Comparison of ENCODE assay signal across 29 cellular contexts in genomic region chrX:92351531-92351930, GRCh38.
"Had no signal": no experiment of that assay in that cellular context is flagged by ENCODE, and none has a peak within 500 bp of the region (broad histone marks: within the 10 kb centered on the region; RNA-seq: fewer than 3 reads in every experiment).

No MANE protein-coding gene starts in this region.

- H3K4me1 Mint-ChIP-seq: nephron progenitor cell; neural crest cell; stimulated activated effector memory CD8-positive, alpha-beta T cell treated with anti-CD3 and anti-CD28 coated beads, Interleukin-12 subunit alpha, Interleukin-12 subunit beta, amount 100 ng/mL, for 72 hours; stimulated activated naive B cell treated with anti-CD40 and anti-IgM and Interleukin-4, amounts not matched to agents 10 μg/mL and 1 μg/mL and 100 μg/mL, for 72 hours had no signal

- H3K27me3 ChIP-seq: neutrophil, right lobe of liver, sigmoid colon, stomach, thyroid gland, tibial nerve, upper lobe of left lung, vagina had no signal

- H3K79me2 ChIP-seq: parathyroid adenoma had no signal

- H3K9me3 Mint-ChIP-seq: natural killer cell treated with Interleukin-12 subunit alpha and Interleukin-12 subunit beta and Interleukin-15 and Interleukin-18, amount 100 ng/mL, for 72 hours; nephron progenitor cell; neural crest cell; stimulated activated effector memory CD8-positive, alpha-beta T cell treated with anti-CD3 and anti-CD28 coated beads, Interleukin-12 subunit alpha, Interleukin-12 subunit beta, amount 100 ng/mL, for 72 hours; stimulated activated naive B cell treated with anti-CD40 and anti-IgM and Interleukin-4, amounts not matched to agents 10 μg/mL and 1 μg/mL and 100 μg/mL, for 72 hours; stimulated activated naive CD8-positive, alpha-beta T cell treated with anti-CD3 and anti-CD28 coated beads, Interleukin-15, Interleukin-2, amounts not matched to agents 100 ng/mL and 50 ng/mL, for 24 hours had no signal

- H2AFZ ChIP-seq: parathyroid adenoma had no signal

- H3K9ac ChIP-seq: parathyroid adenoma had no signal

- H3K27me3 Mint-ChIP-seq: natural killer cell treated with Interleukin-12 subunit alpha and Interleukin-12 subunit beta and Interleukin-15 and Interleukin-18, amount 100 ng/mL, for 72 hours; progenitor cell of endocrine pancreas; stimulated activated naive B cell treated with anti-CD40 and anti-IgM and Interleukin-4, amounts not matched to agents 10 μg/mL and 1 μg/mL and 100 μg/mL, for 72 hours; stimulated activated naive CD8-positive, alpha-beta T cell treated with anti-CD3 and anti-CD28 coated beads, Interleukin-15, Interleukin-2, amounts not matched to agents 100 ng/mL and 50 ng/mL, for 24 hours had no signal

- H3K9me3 ChIP-seq: neutrophil, psoas muscle, right lobe of liver, sigmoid colon, stomach, thoracic aorta, thyroid gland, tibial nerve, upper lobe of left lung, vagina had no signal

- H3K36me3 ChIP-seq: neutrophil, right lobe of liver, sigmoid colon, stomach, thoracic aorta, thyroid gland, tibial nerve, upper lobe of left lung, vagina had no signal

- FAIRE-seq: urothelium cell line had no signal

- ATAC-seq: natural killer cell treated with Interleukin-12 subunit alpha and Interleukin-12 subunit beta and Interleukin-15 and Interleukin-18, amount 100 ng/mL, for 72 hours; psoas muscle; right cardiac atrium; right lobe of liver; stimulated activated effector memory CD8-positive, alpha-beta T cell treated with anti-CD3 and anti-CD28 coated beads, Interleukin-12 subunit alpha, Interleukin-12 subunit beta, amount 100 ng/mL, for 72 hours; stimulated activated naive B cell treated with anti-CD40 and anti-IgM and Interleukin-4, amounts not matched to agents 10 μg/mL and 1 μg/mL and 100 μg/mL, for 72 hours had no signal

- H3K4me3 Mint-ChIP-seq: natural killer cell treated with Interleukin-12 subunit alpha and Interleukin-12 subunit beta and Interleukin-15 and Interleukin-18, amount 100 ng/mL, for 72 hours; nephron progenitor cell; neural crest cell; stimulated activated effector memory CD8-positive, alpha-beta T cell treated with anti-CD3 and anti-CD28 coated beads, Interleukin-12 subunit alpha, Interleukin-12 subunit beta, amount 100 ng/mL, for 72 hours; stimulated activated naive B cell treated with anti-CD40 and anti-IgM and Interleukin-4, amounts not matched to agents 10 μg/mL and 1 μg/mL and 100 μg/mL, for 72 hours; stimulated activated naive CD8-positive, alpha-beta T cell treated with anti-CD3 and anti-CD28 coated beads, Interleukin-15, Interleukin-2, amounts not matched to agents 100 ng/mL and 50 ng/mL, for 24 hours had no signal

- H3K27ac Mint-ChIP-seq: natural killer cell treated with Interleukin-12 subunit alpha and Interleukin-12 subunit beta and Interleukin-15 and Interleukin-18, amount 100 ng/mL, for 72 hours; nephron progenitor cell; progenitor cell of endocrine pancreas; stimulated activated effector memory CD8-positive, alpha-beta T cell treated with anti-CD3 and anti-CD28 coated beads, Interleukin-12 subunit alpha, Interleukin-12 subunit beta, amount 100 ng/mL, for 72 hours; stimulated activated naive B cell treated with anti-CD40 and anti-IgM and Interleukin-4, amounts not matched to agents 10 μg/mL and 1 μg/mL and 100 μg/mL, for 72 hours; stimulated activated naive CD8-positive, alpha-beta T cell treated with anti-CD3 and anti-CD28 coated beads, Interleukin-15, Interleukin-2, amounts not matched to agents 100 ng/mL and 50 ng/mL, for 24 hours had no signal

- DNase-seq: nephron progenitor cell; nucleus accumbens; posterior cingulate gyrus; psoas muscle; right cardiac atrium; right lobe of liver; sigmoid colon; small intestine; stimulated activated CD4-positive, alpha-beta T cell treated with anti-CD3 and anti-CD28 coated beads, Interleukin-15, amount 100 ng/mL, for 24 hours; stimulated activated CD4-positive, alpha-beta T cell treated with anti-CD3 and anti-CD28 coated beads, Interleukin-2, amount 100 ng/mL, for 24 hours; stimulated activated CD4-positive, alpha-beta T cell treated with anti-CD3 and anti-CD28 coated beads, Interleukin-2, amount 100 ng/mL, for 48 hours; stimulated activated CD4-positive, alpha-beta T cell treated with anti-CD3 and anti-CD28 coated beads, Interleukin-4, amount 100 ng/mL, for 24 hours; stimulated activated naive B cell treated with anti-CD40 and anti-IgM and Interleukin-4, amounts not matched to agents 10 μg/mL and 1 μg/mL and 100 μg/mL, for 72 hours; stimulated activated naive CD4-positive, alpha-beta T cell treated with Interleukin-2 at 50 U/mL for 16 hours; stomach; thyroid gland; trophoblast cell; upper lobe of left lung had no signal

- H3K4me1 ChIP-seq: parathyroid adenoma, psoas muscle, right lobe of liver, sigmoid colon, stomach, thyroid gland, tibial nerve, upper lobe of left lung, vagina had no signal

- H3K4me3 ChIP-seq: psoas muscle, right lobe of liver, sigmoid colon, stomach, thoracic aorta, thyroid gland, tibial nerve, upper lobe of left lung, vagina had no signal

- H3K36me3 Mint-ChIP-seq: natural killer cell treated with Interleukin-12 subunit alpha and Interleukin-12 subunit beta and Interleukin-15 and Interleukin-18, amount 100 ng/mL, for 72 hours; stimulated activated effector memory CD8-positive, alpha-beta T cell treated with anti-CD3 and anti-CD28 coated beads, Interleukin-12 subunit alpha, Interleukin-12 subunit beta, amount 100 ng/mL, for 72 hours; stimulated activated naive B cell treated with anti-CD40 and anti-IgM and Interleukin-4, amounts not matched to agents 10 μg/mL and 1 μg/mL and 100 μg/mL, for 72 hours had no signal

- H3K27ac ChIP-seq: neutrophil, parathyroid adenoma, psoas muscle, right lobe of liver, sigmoid colon, stomach, thoracic aorta, thyroid gland, tibial nerve, upper lobe of left lung, vagina had no signal
